Comparison of ENCODE assay signal across 8 cellular contexts in the genomic region with DNA sequence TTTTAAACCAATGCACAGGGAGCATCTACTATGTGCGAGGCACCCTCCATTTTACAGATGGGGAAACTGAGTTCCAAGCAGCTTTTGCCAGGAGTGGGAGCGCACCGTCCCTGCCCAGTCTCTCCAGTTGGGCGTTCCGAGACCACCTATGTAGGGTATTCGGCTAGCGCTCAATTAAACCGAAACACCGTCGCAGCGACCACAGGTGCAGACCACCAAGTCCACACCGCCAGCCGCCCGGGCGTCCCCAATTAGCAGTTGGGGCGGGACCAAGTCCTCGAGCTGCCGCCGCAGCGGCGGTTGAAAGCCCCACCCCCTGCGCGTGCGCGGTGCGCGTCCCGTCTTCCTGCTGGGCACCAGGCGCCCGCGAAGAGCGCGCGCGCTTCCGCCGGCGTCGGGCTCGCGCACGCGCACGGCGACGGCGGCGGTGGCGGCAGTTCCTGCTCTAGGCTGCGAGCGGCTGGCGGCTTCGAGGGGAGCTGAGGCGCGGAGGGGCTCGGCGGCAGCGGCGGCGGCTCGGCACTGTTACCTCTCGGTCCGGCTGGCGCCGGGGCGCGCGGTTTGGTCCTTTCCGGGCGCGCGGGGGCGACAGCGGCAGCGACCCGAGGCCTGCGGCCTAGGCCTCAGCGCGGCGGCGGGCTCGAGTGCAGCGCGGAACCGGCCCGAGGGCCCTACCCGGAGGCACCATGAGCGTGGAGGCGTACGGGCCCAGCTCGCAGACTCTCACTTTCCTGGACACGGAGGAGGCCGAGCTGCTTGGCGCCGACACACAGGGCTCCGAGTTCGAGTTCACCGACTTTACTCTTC. TPM values are rescaled to one million over a fixed set of nuclear protein-coding genes. Genes with fewer than 3 reads are reported as not detected.
DNase-seq lines count a peak whose midpoint lies in the region; ATAC-seq and TF ChIP-seq lines count a peak whose summit lies in the region.

Gene UPF1, plus strand, starts transcription at position 436 of the 807 bp plus-strand sequence. Its CDS starts 251 bp downstream, at position 687.

- peak within 1 kb of the TSS; percentile 92 for H3K4me2 ChIP-seq in neural progenitor cell

- H3K36me3 ChIP-seq in H7 (replicated peaks; ENCODE audit: control insufficient read depth, insufficient read depth, low read length) (no peaks in the 10 kb centered on the region), MG63 (peaks cover 40% of the 10 kb centered on the region), neural progenitor cell (no peaks in the 10 kb centered on the region)

- peaks cover 15% of the 10 kb centered on the region for H3K27me3 Mint-ChIP-seq in neural progenitor cell (ENCODE audit: insufficient read depth, low read depth)

- H3K4me1 Mint-ChIP-seq in neural progenitor cell = peaks cover 32% of the 10 kb centered on the region

- TF ChIP-seq CTCF in foreskin keratinocyte (conservative IDR thresholded peaks at IDR 0.05) (peak; percentile 22), neural progenitor cell (IDR thresholded peaks at IDR 0.05) (peak; percentile 7)

- H3K9me3 ChIP-seq in MG63 (peaks cover 6% of the 10 kb centered on the region), neural progenitor cell (ENCODE audit: low read depth) (no peaks in the 10 kb centered on the region)

- peak; percentile 69 for ATAC-seq in foreskin keratinocyte

- H3K4me3 Mint-ChIP-seq in neural progenitor cell = peak within 1 kb of the TSS; percentile 97

- no peaks in the 10 kb centered on the region for H3K4me1 ChIP-seq in foreskin keratinocyte
- peaks cover 16% of the 10 kb centered on the region for H3K4me1 ChIP-seq in neural progenitor cell

- DNase-seq in ELF-1 (ENCODE audit: low read depth, low spot score) (peak; percentile 93), H7 (peak; percentile 98), MG63 (peak; percentile 96), SHP77 (lab: John Stamatoyannopoulos, UW) (peak; percentile 83 to 91), activated gamma-delta T cell (lab: John Stamatoyannopoulos, UW) (peak; percentile 98), foreskin keratinocyte (peak; percentile 51 to 65), neural progenitor cell (ENCODE audit: low spot score) (peak; percentile 98), stromal cell of bone marrow (ENCODE audit: low read depth) (peak; percentile 77)

- H3K36me3 Mint-ChIP-seq in neural progenitor cell = peaks cover 17% of the 10 kb centered on the region

- H3K27ac ChIP-seq in foreskin keratinocyte = peak within 1 kb of the TSS; percentile 92
- no peak within 1 kb of the TSS for H3K27ac ChIP-seq in neural progenitor cell

- peaks cover 13% of the 10 kb centered on the region for H3F3A ChIP-seq in neural progenitor cell (ENCODE audit: low read depth)

- H3K9me3 Mint-ChIP-seq in neural progenitor cell = peaks cover 7% of the 10 kb centered on the region

- H3K27ac Mint-ChIP-seq in neural progenitor cell = peak within 1 kb of the TSS; percentile 78

- H2AFZ ChIP-seq in neural progenitor cell (replicated peaks) = peak within 1 kb of the TSS; percentile 55

- H3K9ac ChIP-seq in neural progenitor cell = peak within 1 kb of the TSS; percentile 72

- peaks cover 1% of the 10 kb centered on the region; the same call in 1 of the 2 replicates for H3K27me3 ChIP-seq in H7 (ENCODE audit: control insufficient read depth, insufficient read depth, low read length)
- H3K27me3 ChIP-seq in MG63 = peaks cover 9% of the 10 kb centered on the region
- H3K27me3 ChIP-seq in foreskin keratinocyte = peaks cover 6% of the 10 kb centered on the region
- H3K27me3 ChIP-seq in neural progenitor cell = peaks cover 38% of the 10 kb centered on the region

- peaks cover 48% of the 10 kb centered on the region for H3K79me2 ChIP-seq in neural progenitor cell (ENCODE audit: low read depth)

- H4K20me1 ChIP-seq in neural progenitor cell (ENCODE audit: low read depth) = peaks cover 45% of the 10 kb centered on the region

- H3K4me3 ChIP-seq in H7 (ENCODE audit: insufficient read depth, low read depth, low read length) = peak within 1 kb of the TSS; percentile 85
- H3K4me3 ChIP-seq in MG63 = peak within 1 kb of the TSS; percentile 92
- peak within 1 kb of the TSS; percentile 65 for H3K4me3 ChIP-seq in neural progenitor cell

RNA-seq across cellular contexts. Expression of gene UPF1, which starts in this region (rescaled TPM):
- 92.6 and 95.8 TPM in 2 replicates for total RNA-seq in H7 (2014; rRNA removed; shearing (Covaris generic))
- total RNA-seq in MG63 (2014; rRNA removed; shearing (Covaris generic); ENCODE audit: low replicate concordance) = 66.0 and 80.2 TPM in 2 replicates
- total RNA-seq in foreskin keratinocyte (56.7 and 58.1 TPM in 2 replicates), neural progenitor cell (ENCODE audit: low replicate concordance) (65.2 and 69.8 TPM in 2 replicates)
- 43.2 and 44.0 TPM in 2 replicates for polyA plus RNA-seq in foreskin keratinocyte
